ENCODE assay signal across 1 cellular context in the genomic region with DNA sequence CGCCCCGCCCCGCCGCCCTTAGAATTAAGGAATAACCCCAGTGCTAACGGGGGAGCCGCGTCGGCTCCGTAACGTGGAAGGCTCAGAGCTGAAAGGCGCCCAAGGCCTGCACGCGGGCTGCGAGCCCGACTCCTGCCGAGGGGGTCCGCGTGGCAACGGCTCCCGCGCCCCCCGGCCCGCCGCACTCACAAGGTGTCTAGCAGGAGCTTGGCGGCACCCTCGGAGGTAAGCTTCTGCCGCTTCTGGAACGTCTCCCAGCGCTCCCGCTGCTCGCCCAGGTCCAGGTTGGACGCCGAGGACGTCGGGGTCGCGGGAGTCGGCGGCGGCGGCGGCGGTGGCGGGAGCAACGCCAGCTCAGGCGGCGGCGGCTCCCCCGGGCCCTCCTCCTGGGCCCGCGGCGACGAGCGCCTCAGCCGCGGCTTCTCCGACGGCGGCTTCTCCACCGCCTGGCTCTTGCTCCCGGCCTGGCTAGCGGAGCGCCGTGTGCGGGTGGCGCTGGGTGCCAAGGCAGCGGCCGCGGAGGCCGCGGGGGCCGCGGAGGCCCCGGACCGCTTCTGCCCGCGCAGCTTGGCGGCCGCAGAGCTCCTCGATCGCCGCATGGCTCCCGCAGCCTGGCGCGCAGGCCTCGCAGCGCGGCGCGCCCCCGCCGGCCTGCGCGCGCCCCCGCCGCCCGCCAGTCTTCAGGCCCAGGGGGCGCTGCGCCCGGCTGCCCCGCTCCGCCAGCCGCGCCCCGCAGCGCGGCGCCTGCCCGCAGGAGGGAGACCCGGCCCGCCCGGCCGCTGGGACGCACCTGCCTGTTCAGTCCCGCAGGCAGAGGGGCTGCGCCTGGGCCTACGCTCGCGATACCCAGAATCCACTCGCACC.
TF ChIP-seq lines count a peak whose summit lies in the region.

A gene (minus strand): TSS at position 632 of the 864 bp plus-strand sequence. CDS start 33 bp downstream, at position 599.

TF ChIP-seq in HepG2, 621 proteins besides CTCF, POLR2A, EP300 and RAD21 (continued from another document and continues in another):
- TF ChIP-seq, protein P1, sequence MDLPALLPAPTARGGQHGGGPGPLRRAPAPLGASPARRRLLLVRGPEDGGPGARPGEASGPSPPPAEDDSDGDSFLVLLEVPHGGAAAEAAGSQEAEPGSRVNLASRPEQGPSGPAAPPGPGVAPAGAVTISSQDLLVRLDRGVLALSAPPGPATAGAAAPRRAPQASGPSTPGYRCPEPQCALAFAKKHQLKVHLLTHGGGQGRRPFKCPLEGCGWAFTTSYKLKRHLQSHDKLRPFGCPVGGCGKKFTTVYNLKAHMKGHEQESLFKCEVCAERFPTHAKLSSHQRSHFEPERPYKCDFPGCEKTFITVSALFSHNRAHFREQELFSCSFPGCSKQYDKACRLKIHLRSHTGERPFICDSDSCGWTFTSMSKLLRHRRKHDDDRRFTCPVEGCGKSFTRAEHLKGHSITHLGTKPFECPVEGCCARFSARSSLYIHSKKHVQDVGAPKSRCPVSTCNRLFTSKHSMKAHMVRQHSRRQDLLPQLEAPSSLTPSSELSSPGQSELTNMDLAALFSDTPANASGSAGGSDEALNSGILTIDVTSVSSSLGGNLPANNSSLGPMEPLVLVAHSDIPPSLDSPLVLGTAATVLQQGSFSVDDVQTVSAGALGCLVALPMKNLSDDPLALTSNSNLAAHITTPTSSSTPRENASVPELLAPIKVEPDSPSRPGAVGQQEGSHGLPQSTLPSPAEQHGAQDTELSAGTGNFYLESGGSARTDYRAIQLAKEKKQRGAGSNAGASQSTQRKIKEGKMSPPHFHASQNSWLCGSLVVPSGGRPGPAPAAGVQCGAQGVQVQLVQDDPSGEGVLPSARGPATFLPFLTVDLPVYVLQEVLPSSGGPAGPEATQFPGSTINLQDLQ (CRISPR knock-in tag; IDR thresholded peaks at IDR 0.05), result 0 out of 2 replicates have a peak, but pooled peaks have one; percentile 56
- TF ChIP-seq ZNF589 (CRISPR knock-in tag; conservative IDR thresholded peaks at IDR 0.05) (no peak), KLF12 (CRISPR knock-in tag; IDR thresholded peaks at IDR 0.05; ENCODE audit: borderline replicate concordance) (peak; percentile 65; the same call in 1 of the 2 replicates), CHD2 (IDR thresholded peaks at IDR 0.05; ENCODE audit: low read depth, low read length) (peak; percentile 94), ZFP36L2 (CRISPR knock-in tag; IDR thresholded peaks at IDR 0.05) (no peak), SKI (IDR thresholded peaks at IDR 0.05; ENCODE audit: partially characterized antibody) (peak; percentile 42), ZNF773 (CRISPR knock-in tag; IDR thresholded peaks at IDR 0.05; ENCODE audit: borderline replicate concordance) (0 out of 2 replicates have a peak, but pooled peaks have one; percentile 29), ZNF567 (CRISPR knock-in tag; IDR thresholded peaks at IDR 0.05; ENCODE audit: borderline replicate concordance) (no peak), PHF8 (CRISPR knock-in tag; IDR thresholded peaks at IDR 0.05) (peak; percentile 66; the same call in 1 of the 2 replicates), ZNF564 (CRISPR knock-in tag; IDR thresholded peaks at IDR 0.05) (peak; percentile 22; the same call in 1 of the 2 replicates), ZNF572 (CRISPR knock-in tag; IDR thresholded peaks at IDR 0.05) (0 out of 2 replicates have a peak, but pooled peaks have one; percentile 17), FOXA1 (IDR thresholded peaks at IDR 0.05) (no peak), FOXA1 (CRISPR knock-in tag; IDR thresholded peaks at IDR 0.05) (no peak), ZNF430 (CRISPR knock-in tag; IDR thresholded peaks at IDR 0.05) (0 out of 2 replicates have a peak, but pooled peaks have one; percentile 52), ZNF33A (CRISPR knock-in tag; IDR thresholded peaks at IDR 0.05; ENCODE audit: borderline replicate concordance) (no peak), RARG (CRISPR knock-in tag; IDR thresholded peaks at IDR 0.05; ENCODE audit: low read depth) (no peak; the same call in 1 of the 2 replicates), GLI4 (CRISPR knock-in tag; IDR thresholded peaks at IDR 0.05; ENCODE audit: borderline replicate concordance) (no peak), TAF15 (IDR thresholded peaks at IDR 0.05; ENCODE audit: low read depth, low read length, poor library complexity, severe bottlenecking) (no peak), ZNF205 (CRISPR knock-in tag; IDR thresholded peaks at IDR 0.05) (no peak), ZNF629 (CRISPR knock-in tag; conservative IDR thresholded peaks at IDR 0.05) (0 out of 2 replicates have a peak, but pooled peaks have one; percentile 10), ZSCAN25 (CRISPR knock-in tag; IDR thresholded peaks at IDR 0.05) (peak; percentile 37; the same call in 1 of the 2 replicates), ZNF558 (CRISPR knock-in tag; IDR thresholded peaks at IDR 0.05; ENCODE audit: borderline replicate concordance) (peak; percentile 2; the same call in 1 of the 2 replicates), HOXD1 (CRISPR knock-in tag; IDR thresholded peaks at IDR 0.05) (peak; percentile 55; the same call in 1 of the 2 replicates), ONECUT2 (CRISPR knock-in tag; IDR thresholded peaks at IDR 0.05) (no peak), CREB1 (IDR thresholded peaks at IDR 0.05) (no peak), CREB1 (CRISPR knock-in tag; IDR thresholded peaks at IDR 0.05) (no peak), MIER3 (CRISPR knock-in tag; IDR thresholded peaks at IDR 0.05; ENCODE audit: borderline replicate concordance) (no peak), ZNF562 (CRISPR knock-in tag; IDR thresholded peaks at IDR 0.05; ENCODE audit: borderline replicate concordance) (no peak; the same call in 1 of the 2 replicates), CHCHD3 (CRISPR knock-in tag; IDR thresholded peaks at IDR 0.05) (no peak), ZNF124 (CRISPR knock-in tag; IDR thresholded peaks at IDR 0.05) (0 out of 2 replicates have a peak, but pooled peaks have one; percentile 45), AKAP8 (CRISPR knock-in tag; IDR thresholded peaks at IDR 0.05) (no peak), ZEB1 (IDR thresholded peaks at IDR 0.05; ENCODE audit: insufficient replicate concordance, low read depth) (peak; percentile 31)
- TF ChIP-seq, protein P2, sequence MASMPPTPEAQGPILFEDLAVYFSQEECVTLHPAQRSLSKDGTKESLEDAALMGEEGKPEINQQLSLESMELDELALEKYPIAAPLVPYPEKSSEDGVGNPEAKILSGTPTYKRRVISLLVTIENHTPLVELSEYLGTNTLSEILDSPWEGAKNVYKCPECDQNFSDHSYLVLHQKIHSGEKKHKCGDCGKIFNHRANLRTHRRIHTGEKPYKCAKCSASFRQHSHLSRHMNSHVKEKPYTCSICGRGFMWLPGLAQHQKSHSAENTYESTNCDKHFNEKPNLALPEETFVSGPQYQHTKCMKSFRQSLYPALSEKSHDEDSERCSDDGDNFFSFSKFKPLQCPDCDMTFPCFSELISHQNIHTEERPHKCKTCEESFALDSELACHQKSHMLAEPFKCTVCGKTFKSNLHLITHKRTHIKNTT (CRISPR knock-in tag; IDR thresholded peaks at IDR 0.05), result no peak
- TF ChIP-seq, protein P3, sequence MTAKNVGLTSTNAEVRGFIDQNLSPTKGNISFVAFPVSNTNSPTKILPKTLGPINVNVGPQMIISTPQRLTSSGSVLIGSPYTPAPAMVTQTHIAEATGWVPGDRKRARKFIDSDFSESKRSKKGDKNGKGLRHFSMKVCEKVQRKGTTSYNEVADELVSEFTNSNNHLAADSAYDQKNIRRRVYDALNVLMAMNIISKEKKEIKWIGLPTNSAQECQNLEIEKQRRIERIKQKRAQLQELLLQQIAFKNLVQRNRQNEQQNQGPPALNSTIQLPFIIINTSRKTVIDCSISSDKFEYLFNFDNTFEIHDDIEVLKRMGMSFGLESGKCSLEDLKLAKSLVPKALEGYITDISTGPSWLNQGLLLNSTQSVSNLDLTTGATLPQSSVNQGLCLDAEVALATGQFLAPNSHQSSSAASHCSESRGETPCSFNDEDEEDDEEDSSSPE (CRISPR knock-in tag; IDR thresholded peaks at IDR 0.05), result peak; percentile 47; the same call in 1 of the 2 replicates
- TF ChIP-seq, protein P4, sequence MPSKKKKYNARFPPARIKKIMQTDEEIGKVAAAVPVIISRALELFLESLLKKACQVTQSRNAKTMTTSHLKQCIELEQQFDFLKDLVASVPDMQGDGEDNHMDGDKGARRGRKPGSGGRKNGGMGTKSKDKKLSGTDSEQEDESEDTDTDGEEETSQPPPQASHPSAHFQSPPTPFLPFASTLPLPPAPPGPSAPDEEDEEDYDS (CRISPR knock-in tag; IDR thresholded peaks at IDR 0.05), result no peak
- TF ChIP-seq, protein P5, sequence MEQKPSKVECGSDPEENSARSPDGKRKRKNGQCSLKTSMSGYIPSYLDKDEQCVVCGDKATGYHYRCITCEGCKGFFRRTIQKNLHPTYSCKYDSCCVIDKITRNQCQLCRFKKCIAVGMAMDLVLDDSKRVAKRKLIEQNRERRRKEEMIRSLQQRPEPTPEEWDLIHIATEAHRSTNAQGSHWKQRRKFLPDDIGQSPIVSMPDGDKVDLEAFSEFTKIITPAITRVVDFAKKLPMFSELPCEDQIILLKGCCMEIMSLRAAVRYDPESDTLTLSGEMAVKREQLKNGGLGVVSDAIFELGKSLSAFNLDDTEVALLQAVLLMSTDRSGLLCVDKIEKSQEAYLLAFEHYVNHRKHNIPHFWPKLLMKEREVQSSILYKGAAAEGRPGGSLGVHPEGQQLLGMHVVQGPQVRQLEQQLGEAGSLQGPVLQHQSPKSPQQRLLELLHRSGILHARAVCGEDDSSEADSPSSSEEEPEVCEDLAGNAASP (CRISPR knock-in tag; IDR thresholded peaks at IDR 0.05; ENCODE audit: borderline replicate concordance), result 0 out of 2 replicates have a peak, but pooled peaks have one; percentile 11
- TF ChIP-seq, protein P6, sequence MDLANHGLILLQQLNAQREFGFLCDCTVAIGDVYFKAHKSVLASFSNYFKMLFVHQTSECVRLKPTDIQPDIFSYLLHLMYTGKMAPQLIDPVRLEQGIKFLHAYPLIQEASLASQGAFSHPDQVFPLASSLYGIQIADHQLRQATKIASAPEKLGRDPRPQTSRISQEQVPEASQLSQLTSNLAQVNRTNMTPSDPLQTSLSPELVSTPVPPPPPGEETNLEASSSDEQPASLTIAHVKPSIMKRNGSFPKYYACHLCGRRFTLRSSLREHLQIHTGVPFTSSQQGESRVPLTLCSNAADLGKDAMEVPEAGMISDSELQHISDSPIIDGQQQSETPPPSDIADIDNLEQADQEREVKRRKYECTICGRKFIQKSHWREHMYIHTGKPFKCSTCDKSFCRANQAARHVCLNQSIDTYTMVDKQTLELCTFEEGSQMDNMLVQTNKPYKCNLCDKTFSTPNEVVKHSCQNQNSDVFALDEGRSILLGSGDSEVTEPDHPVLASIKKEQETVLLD (CRISPR knock-in tag; IDR thresholded peaks at IDR 0.05; ENCODE audit: low read depth), result no peak
- TF ChIP-seq, protein P7, sequence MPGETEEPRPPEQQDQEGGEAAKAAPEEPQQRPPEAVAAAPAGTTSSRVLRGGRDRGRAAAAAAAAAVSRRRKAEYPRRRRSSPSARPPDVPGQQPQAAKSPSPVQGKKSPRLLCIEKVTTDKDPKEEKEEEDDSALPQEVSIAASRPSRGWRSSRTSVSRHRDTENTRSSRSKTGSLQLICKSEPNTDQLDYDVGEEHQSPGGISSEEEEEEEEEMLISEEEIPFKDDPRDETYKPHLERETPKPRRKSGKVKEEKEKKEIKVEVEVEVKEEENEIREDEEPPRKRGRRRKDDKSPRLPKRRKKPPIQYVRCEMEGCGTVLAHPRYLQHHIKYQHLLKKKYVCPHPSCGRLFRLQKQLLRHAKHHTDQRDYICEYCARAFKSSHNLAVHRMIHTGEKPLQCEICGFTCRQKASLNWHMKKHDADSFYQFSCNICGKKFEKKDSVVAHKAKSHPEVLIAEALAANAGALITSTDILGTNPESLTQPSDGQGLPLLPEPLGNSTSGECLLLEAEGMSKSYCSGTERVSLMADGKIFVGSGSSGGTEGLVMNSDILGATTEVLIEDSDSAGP (CRISPR knock-in tag; IDR thresholded peaks at IDR 0.05; ENCODE audit: borderline replicate concordance), result no peak
- TF ChIP-seq, protein P8, sequence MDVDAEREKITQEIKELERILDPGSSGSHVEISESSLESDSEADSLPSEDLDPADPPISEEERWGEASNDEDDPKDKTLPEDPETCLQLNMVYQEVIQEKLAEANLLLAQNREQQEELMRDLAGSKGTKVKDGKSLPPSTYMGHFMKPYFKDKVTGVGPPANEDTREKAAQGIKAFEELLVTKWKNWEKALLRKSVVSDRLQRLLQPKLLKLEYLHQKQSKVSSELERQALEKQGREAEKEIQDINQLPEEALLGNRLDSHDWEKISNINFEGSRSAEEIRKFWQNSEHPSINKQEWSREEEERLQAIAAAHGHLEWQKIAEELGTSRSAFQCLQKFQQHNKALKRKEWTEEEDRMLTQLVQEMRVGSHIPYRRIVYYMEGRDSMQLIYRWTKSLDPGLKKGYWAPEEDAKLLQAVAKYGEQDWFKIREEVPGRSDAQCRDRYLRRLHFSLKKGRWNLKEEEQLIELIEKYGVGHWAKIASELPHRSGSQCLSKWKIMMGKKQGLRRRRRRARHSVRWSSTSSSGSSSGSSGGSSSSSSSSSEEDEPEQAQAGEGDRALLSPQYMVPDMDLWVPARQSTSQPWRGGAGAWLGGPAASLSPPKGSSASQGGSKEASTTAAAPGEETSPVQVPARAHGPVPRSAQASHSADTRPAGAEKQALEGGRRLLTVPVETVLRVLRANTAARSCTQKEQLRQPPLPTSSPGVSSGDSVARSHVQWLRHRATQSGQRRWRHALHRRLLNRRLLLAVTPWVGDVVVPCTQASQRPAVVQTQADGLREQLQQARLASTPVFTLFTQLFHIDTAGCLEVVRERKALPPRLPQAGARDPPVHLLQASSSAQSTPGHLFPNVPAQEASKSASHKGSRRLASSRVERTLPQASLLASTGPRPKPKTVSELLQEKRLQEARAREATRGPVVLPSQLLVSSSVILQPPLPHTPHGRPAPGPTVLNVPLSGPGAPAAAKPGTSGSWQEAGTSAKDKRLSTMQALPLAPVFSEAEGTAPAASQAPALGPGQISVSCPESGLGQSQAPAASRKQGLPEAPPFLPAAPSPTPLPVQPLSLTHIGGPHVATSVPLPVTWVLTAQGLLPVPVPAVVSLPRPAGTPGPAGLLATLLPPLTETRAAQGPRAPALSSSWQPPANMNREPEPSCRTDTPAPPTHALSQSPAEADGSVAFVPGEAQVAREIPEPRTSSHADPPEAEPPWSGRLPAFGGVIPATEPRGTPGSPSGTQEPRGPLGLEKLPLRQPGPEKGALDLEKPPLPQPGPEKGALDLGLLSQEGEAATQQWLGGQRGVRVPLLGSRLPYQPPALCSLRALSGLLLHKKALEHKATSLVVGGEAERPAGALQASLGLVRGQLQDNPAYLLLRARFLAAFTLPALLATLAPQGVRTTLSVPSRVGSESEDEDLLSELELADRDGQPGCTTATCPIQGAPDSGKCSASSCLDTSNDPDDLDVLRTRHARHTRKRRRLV (CRISPR knock-in tag; IDR thresholded peaks at IDR 0.05), result no peak
- TF ChIP-seq, protein P9, sequence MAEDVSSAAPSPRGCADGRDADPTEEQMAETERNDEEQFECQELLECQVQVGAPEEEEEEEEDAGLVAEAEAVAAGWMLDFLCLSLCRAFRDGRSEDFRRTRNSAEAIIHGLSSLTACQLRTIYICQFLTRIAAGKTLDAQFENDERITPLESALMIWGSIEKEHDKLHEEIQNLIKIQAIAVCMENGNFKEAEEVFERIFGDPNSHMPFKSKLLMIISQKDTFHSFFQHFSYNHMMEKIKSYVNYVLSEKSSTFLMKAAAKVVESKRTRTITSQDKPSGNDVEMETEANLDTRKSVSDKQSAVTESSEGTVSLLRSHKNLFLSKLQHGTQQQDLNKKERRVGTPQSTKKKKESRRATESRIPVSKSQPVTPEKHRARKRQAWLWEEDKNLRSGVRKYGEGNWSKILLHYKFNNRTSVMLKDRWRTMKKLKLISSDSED (CRISPR knock-in tag; IDR thresholded peaks at IDR 0.05), result no peak
